In genomic region chr19:46886546-46887239, GRCh38 we compare ENCODE assay signal across 1 cellular context.
TF ChIP-seq lines count a peak whose summit lies in the region.

No MANE protein-coding gene starts in this region.

TF ChIP-seq in GM12878, 131 proteins besides CTCF, POLR2A, EP300 and RAD21:
- TF ChIP-seq PML (IDR thresholded peaks at IDR 0.05; ENCODE audit: low read length) (0 out of 2 replicates have a peak, but pooled peaks have one; percentile 27), WRNIP1 (IDR thresholded peaks at IDR 0.05; ENCODE audit: borderline replicate concordance, low read depth, low read length) (no peak), ZBTB4 (CRISPR knock-in tag; IDR thresholded peaks at IDR 0.05) (no peak), ZSCAN29 (IDR thresholded peaks at IDR 0.05) (no peak), CEBPB (IDR thresholded peaks at IDR 0.05; ENCODE audit: borderline replicate concordance in 1 of 2, low read depth in 2 of 2, low read length in 2 of 2) (no peak), TCF12 (IDR thresholded peaks at IDR 0.05; ENCODE audit: low read depth, low read length) (no peak), MTA3 (IDR thresholded peaks at IDR 0.05; ENCODE audit: borderline replicate concordance, low read length) (0 out of 2 replicates have a peak, but pooled peaks have one; percentile 21), SMARCA5 (IDR thresholded peaks at IDR 0.05) (no peak), ATF2 (IDR thresholded peaks at IDR 0.05; ENCODE audit: low read length) (no peak; the same call in 1 of the 2 replicates), POLR2AphosphoS5 (IDR thresholded peaks at IDR 0.05; ENCODE audit: low read length) (no peak), IRF5 (IDR thresholded peaks at IDR 0.05; ENCODE audit: borderline replicate concordance) (no peak), RCOR1 (conservative IDR thresholded peaks at IDR 0.05; ENCODE audit: low read depth, low read length) (no peak), ESRRA (IDR thresholded peaks at IDR 0.05; ENCODE audit: low read length) (no peak), JUNB (IDR thresholded peaks at IDR 0.05) (peak; percentile 54), FOXM1 (IDR thresholded peaks at IDR 0.05; ENCODE audit: low read depth, low read length) (peak; percentile 13; the same call in 1 of the 2 replicates), USF1 (IDR thresholded peaks at IDR 0.05; ENCODE audit: borderline replicate concordance, extremely low read length, insufficient read depth, low read depth, low read length) (no peak), CHD4 (IDR thresholded peaks at IDR 0.05) (no peak)
TF ChIP-seq in GM12878: peak in this region for 4.
